1 cellular context compared by ENCODE assay signal in the genomic region with DNA sequence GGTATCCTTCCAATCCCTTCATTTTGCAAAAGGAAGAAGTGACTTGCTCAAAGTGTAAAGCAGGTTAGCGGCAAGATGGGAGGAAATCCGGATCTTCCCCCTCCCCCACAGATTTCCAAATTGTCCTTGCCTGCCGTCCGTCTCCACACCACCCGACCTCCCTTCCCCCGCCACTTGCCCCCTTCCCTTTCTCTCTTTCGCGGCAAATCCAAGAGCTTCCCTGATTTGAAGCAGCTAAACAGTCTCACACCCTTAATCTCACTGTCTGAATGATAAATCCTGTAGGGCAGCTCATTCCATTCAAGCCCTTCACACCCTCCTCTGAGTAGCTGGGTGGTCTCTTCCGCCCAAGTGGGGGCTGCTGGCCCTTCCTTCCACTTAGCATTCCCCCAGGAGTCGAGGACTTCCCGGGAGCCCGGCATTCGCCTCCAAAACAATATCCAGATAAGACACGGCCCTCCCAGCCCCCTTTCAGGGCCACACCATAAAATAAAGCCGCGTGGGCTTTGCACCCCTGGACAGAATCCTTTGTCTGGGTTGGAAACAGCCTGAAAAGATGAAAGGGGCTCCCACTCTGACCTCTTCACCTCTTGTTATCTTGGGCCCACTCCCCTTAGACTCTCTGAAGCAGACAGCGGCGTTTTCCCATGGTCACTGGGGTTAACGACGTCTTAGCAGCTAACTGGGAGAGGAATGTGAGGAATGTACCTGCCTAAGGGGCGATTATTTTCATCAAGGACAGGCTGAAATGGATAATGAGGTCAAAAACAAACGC.
TF ChIP-seq lines count a peak whose summit lies in the region.

No MANE protein-coding gene starts in this region.

TF ChIP-seq in HepG2, 621 proteins besides CTCF, POLR2A, EP300 and RAD21 (continued from another document and continues in another):
- TF ChIP-seq, protein P1, sequence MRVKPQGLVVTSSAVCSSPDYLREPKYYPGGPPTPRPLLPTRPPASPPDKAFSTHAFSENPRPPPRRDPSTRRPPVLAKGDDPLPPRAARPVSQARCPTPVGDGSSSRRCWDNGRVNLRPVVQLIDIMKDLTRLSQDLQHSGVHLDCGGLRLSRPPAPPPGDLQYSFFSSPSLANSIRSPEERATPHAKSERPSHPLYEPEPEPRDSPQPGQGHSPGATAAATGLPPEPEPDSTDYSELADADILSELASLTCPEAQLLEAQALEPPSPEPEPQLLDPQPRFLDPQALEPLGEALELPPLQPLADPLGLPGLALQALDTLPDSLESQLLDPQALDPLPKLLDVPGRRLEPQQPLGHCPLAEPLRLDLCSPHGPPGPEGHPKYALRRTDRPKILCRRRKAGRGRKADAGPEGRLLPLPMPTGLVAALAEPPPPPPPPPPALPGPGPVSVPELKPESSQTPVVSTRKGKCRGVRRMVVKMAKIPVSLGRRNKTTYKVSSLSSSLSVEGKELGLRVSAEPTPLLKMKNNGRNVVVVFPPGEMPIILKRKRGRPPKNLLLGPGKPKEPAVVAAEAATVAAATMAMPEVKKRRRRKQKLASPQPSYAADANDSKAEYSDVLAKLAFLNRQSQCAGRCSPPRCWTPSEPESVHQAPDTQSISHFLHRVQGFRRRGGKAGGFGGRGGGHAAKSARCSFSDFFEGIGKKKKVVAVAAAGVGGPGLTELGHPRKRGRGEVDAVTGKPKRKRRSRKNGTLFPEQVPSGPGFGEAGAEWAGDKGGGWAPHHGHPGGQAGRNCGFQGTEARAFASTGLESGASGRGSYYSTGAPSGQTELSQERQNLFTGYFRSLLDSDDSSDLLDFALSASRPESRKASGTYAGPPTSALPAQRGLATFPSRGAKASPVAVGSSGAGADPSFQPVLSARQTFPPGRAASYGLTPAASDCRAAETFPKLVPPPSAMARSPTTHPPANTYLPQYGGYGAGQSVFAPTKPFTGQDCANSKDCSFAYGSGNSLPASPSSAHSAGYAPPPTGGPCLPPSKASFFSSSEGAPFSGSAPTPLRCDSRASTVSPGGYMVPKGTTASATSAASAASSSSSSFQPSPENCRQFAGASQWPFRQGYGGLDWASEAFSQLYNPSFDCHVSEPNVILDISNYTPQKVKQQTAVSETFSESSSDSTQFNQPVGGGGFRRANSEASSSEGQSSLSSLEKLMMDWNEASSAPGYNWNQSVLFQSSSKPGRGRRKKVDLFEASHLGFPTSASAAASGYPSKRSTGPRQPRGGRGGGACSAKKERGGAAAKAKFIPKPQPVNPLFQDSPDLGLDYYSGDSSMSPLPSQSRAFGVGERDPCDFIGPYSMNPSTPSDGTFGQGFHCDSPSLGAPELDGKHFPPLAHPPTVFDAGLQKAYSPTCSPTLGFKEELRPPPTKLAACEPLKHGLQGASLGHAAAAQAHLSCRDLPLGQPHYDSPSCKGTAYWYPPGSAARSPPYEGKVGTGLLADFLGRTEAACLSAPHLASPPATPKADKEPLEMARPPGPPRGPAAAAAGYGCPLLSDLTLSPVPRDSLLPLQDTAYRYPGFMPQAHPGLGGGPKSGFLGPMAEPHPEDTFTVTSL (CRISPR knock-in tag; IDR thresholded peaks at IDR 0.05; ENCODE audit: borderline replicate concordance), result no peak
- TF ChIP-seq, protein P2, sequence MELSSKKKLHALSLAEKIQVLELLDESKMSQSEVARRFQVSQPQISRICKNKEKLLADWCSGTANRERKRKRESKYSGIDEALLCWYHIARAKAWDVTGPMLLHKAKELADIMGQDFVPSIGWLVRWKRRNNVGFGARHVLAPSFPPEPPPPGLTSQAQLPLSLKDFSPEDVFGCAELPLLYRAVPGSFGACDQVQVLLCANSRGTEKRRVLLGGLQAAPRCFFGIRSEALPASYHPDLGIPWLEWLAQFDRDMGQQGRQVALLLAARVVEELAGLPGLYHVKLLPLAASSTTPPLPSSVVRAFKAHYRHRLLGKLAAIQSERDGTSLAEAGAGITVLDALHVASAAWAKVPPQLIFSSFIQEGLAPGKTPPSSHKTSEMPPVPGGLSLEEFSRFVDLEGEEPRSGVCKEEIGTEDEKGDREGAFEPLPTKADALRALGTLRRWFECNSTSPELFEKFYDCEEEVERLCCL (CRISPR knock-in tag; IDR thresholded peaks at IDR 0.05; ENCODE audit: borderline replicate concordance), result no peak
- TF ChIP-seq ZNF850 (CRISPR knock-in tag; conservative IDR thresholded peaks at IDR 0.05) (no peak), ZNF780A (CRISPR knock-in tag; IDR thresholded peaks at IDR 0.05) (no peak), MBD4 (IDR thresholded peaks at IDR 0.05; ENCODE audit: borderline replicate concordance, low read length) (no peak), MTA1 (CRISPR knock-in tag; IDR thresholded peaks at IDR 0.05; ENCODE audit: borderline replicate concordance) (peak; percentile 85; the same call in 1 of the 2 replicates), ZNF737 (CRISPR knock-in tag; IDR thresholded peaks at IDR 0.05; ENCODE audit: borderline replicate concordance) (no peak), PHB2 (IDR thresholded peaks at IDR 0.05; ENCODE audit: partially characterized antibody) (no peak), ZNF367 (CRISPR knock-in tag; IDR thresholded peaks at IDR 0.05; ENCODE audit: borderline replicate concordance) (no peak), ZNF124 (CRISPR knock-in tag; IDR thresholded peaks at IDR 0.05) (no peak), ZNF17 (CRISPR knock-in tag; IDR thresholded peaks at IDR 0.05) (no peak), ZNF331 (CRISPR knock-in tag; IDR thresholded peaks at IDR 0.05) (0 out of 2 replicates have a peak, but pooled peaks have one; percentile 20), AHR (CRISPR knock-in tag; IDR thresholded peaks at IDR 0.05) (no peak), YY1 (IDR thresholded peaks at IDR 0.05; ENCODE audit: insufficient read depth, insufficient replicate concordance, low read depth, low read length) (no peak), ZNF615 (CRISPR knock-in tag; IDR thresholded peaks at IDR 0.05; ENCODE audit: borderline replicate concordance) (no peak), KLF6 (CRISPR knock-in tag; IDR thresholded peaks at IDR 0.05) (no peak), MAZ (IDR thresholded peaks at IDR 0.05; ENCODE audit: borderline replicate concordance, low read depth, low read length) (no peak), MAZ (CRISPR knock-in tag; IDR thresholded peaks at IDR 0.05; ENCODE audit: low read depth) (no peak), KLF16 (CRISPR knock-in tag; IDR thresholded peaks at IDR 0.05) (no peak), FOXP1 (IDR thresholded peaks at IDR 0.05) (no peak), FOXP1 (CRISPR knock-in tag; IDR thresholded peaks at IDR 0.05) (peak; percentile 23; the same call in 1 of the 2 replicates), NCOR1 (IDR thresholded peaks at IDR 0.05; ENCODE audit: borderline replicate concordance, low read length) (peak; percentile 66), HIVEP1 (CRISPR knock-in tag; IDR thresholded peaks at IDR 0.05) (0 out of 2 replicates have a peak, but pooled peaks have one; percentile 41), HES4 (CRISPR knock-in tag; IDR thresholded peaks at IDR 0.05; ENCODE audit: borderline replicate concordance) (no peak), SATB2 (CRISPR knock-in tag; IDR thresholded peaks at IDR 0.05) (no peak), ZNF543 (CRISPR knock-in tag; IDR thresholded peaks at IDR 0.05) (0 out of 2 replicates have a peak, but pooled peaks have one; percentile 47), MTA3 (CRISPR knock-in tag; IDR thresholded peaks at IDR 0.05) (no peak), TCF7L2 (IDR thresholded peaks at IDR 0.05; ENCODE audit: low read depth, low read length) (peak; percentile 76), SSRP1 (CRISPR knock-in tag; IDR thresholded peaks at IDR 0.05) (no peak), NFE2L1 (CRISPR knock-in tag; IDR thresholded peaks at IDR 0.05; ENCODE audit: borderline replicate concordance) (no peak)
- TF ChIP-seq, protein P3, sequence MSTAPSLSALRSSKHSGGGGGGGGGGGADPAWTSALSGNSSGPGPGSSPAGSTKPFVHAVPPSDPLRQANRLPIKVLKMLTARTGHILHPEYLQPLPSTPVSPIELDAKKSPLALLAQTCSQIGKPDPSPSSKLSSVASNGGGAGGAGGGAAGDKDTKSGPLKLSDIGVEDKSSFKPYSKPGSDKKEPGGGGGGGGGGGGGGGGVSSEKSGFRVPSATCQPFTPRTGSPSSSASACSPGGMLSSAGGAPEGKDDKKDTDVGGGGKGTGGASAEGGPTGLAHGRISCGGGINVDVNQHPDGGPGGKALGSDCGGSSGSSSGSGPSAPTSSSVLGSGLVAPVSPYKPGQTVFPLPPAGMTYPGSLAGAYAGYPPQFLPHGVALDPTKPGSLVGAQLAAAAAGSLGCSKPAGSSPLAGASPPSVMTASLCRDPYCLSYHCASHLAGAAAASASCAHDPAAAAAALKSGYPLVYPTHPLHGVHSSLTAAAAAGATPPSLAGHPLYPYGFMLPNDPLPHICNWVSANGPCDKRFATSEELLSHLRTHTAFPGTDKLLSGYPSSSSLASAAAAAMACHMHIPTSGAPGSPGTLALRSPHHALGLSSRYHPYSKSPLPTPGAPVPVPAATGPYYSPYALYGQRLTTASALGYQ (CRISPR knock-in tag; IDR thresholded peaks at IDR 0.05), result peak; percentile 86; the same call in 1 of the 2 replicates
- TF ChIP-seq, protein P4, sequence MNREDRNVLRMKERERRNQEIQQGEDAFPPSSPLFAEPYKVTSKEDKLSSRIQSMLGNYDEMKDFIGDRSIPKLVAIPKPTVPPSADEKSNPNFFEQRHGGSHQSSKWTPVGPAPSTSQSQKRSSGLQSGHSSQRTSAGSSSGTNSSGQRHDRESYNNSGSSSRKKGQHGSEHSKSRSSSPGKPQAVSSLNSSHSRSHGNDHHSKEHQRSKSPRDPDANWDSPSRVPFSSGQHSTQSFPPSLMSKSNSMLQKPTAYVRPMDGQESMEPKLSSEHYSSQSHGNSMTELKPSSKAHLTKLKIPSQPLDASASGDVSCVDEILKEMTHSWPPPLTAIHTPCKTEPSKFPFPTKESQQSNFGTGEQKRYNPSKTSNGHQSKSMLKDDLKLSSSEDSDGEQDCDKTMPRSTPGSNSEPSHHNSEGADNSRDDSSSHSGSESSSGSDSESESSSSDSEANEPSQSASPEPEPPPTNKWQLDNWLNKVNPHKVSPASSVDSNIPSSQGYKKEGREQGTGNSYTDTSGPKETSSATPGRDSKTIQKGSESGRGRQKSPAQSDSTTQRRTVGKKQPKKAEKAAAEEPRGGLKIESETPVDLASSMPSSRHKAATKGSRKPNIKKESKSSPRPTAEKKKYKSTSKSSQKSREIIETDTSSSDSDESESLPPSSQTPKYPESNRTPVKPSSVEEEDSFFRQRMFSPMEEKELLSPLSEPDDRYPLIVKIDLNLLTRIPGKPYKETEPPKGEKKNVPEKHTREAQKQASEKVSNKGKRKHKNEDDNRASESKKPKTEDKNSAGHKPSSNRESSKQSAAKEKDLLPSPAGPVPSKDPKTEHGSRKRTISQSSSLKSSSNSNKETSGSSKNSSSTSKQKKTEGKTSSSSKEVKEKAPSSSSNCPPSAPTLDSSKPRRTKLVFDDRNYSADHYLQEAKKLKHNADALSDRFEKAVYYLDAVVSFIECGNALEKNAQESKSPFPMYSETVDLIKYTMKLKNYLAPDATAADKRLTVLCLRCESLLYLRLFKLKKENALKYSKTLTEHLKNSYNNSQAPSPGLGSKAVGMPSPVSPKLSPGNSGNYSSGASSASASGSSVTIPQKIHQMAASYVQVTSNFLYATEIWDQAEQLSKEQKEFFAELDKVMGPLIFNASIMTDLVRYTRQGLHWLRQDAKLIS (CRISPR knock-in tag; IDR thresholded peaks at IDR 0.05), result no peak
- TF ChIP-seq, protein P5, sequence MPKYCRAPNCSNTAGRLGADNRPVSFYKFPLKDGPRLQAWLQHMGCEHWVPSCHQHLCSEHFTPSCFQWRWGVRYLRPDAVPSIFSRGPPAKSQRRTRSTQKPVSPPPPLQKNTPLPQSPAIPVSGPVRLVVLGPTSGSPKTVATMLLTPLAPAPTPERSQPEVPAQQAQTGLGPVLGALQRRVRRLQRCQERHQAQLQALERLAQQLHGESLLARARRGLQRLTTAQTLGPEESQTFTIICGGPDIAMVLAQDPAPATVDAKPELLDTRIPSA (CRISPR knock-in tag; IDR thresholded peaks at IDR 0.05; ENCODE audit: borderline replicate concordance), result no peak
- TF ChIP-seq, protein P6, sequence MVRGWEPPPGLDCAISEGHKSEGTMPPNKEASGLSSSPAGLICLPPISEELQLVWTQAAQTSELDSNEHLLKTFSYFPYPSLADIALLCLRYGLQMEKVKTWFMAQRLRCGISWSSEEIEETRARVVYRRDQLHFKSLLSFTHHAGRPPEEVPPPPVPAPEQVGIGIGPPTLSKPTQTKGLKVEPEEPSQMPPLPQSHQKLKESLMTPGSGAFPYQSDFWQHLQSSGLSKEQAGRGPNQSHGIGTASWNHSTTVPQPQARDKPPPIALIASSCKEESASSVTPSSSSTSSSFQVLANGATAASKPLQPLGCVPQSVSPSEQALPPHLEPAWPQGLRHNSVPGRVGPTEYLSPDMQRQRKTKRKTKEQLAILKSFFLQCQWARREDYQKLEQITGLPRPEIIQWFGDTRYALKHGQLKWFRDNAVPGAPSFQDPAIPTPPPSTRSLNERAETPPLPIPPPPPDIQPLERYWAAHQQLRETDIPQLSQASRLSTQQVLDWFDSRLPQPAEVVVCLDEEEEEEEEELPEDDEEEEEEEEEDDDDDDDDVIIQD (CRISPR knock-in tag; IDR thresholded peaks at IDR 0.05; ENCODE audit: low read depth), result no peak
- TF ChIP-seq, protein P7, sequence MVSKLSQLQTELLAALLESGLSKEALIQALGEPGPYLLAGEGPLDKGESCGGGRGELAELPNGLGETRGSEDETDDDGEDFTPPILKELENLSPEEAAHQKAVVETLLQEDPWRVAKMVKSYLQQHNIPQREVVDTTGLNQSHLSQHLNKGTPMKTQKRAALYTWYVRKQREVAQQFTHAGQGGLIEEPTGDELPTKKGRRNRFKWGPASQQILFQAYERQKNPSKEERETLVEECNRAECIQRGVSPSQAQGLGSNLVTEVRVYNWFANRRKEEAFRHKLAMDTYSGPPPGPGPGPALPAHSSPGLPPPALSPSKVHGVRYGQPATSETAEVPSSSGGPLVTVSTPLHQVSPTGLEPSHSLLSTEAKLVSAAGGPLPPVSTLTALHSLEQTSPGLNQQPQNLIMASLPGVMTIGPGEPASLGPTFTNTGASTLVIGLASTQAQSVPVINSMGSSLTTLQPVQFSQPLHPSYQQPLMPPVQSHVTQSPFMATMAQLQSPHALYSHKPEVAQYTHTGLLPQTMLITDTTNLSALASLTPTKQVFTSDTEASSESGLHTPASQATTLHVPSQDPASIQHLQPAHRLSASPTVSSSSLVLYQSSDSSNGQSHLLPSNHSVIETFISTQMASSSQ (IDR thresholded peaks at IDR 0.05; ENCODE audit: low read depth), result no peak
- TF ChIP-seq, protein P7 (CRISPR knock-in tag; IDR thresholded peaks at IDR 0.05; ENCODE audit: borderline replicate concordance), result peak; percentile 61; the same call in 1 of the 2 replicates
- TF ChIP-seq, protein P8, sequence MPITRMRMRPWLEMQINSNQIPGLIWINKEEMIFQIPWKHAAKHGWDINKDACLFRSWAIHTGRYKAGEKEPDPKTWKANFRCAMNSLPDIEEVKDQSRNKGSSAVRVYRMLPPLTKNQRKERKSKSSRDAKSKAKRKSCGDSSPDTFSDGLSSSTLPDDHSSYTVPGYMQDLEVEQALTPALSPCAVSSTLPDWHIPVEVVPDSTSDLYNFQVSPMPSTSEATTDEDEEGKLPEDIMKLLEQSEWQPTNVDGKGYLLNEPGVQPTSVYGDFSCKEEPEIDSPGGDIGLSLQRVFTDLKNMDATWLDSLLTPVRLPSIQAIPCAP (CRISPR knock-in tag; IDR thresholded peaks at IDR 0.05; ENCODE audit: low read depth), result no peak
